14 cellular contexts compared by ENCODE assay signal in genomic region chr12:98821849-98822248, GRCh38.
DNase-seq lines count a peak whose midpoint lies in the region; ATAC-seq and TF ChIP-seq lines count a peak whose summit lies in the region.
"Had no signal": no experiment of that assay in that cellular context is flagged by ENCODE, and none has a peak within 500 bp of the region (broad histone marks: within the 10 kb centered on the region; RNA-seq: fewer than 3 reads in every experiment).

No MANE protein-coding gene starts in this region.

- H3K4me1 ChIP-seq in uterus: no peaks in the 10 kb centered on the region

- no peaks in the 10 kb centered on the region for H3K36me3 ChIP-seq in uterus
- H3K36me3 ChIP-seq: SJSA1 had no signal

- no peak for DNase-seq in left cardiac atrium
- no peak for DNase-seq in Right ventricle myocardium superior
- peak; percentile 84 for DNase-seq in cerebellar cortex (ENCODE audit: low spot score)
- DNase-seq in mesothelial cell of epicardium (ENCODE audit: low spot score in 2 of 2, unreplicated experiment in 2 of 2): no peak
- peak; percentile 44 to 60 for DNase-seq in uterus
- DNase-seq in NK-92 (lab: John Stamatoyannopoulos, UW; ENCODE audit: unreplicated experiment): no peak
- no peak for DNase-seq in putamen (ENCODE audit: low spot score)
- DNase-seq: DMS 273 treated with DMSO at 0.1 percent for 48 hours, IMR-90, Kasumi-1, NCI-H345, NCI-H748 treated with DMSO at 0.1 percent for 48 hours had no signal

- peak overlapping the region; percentile 18 for H3K27ac Mint-ChIP-seq in mesothelial cell of epicardium
- H3K27ac Mint-ChIP-seq in activated T-helper 17 cell treated with anti-CD3 and anti-CD28 coated beads, Interleukin-2, amount 50 U/mL, for 72 hours: no peak overlapping the region

- no peaks in the 10 kb centered on the region for H3K36me3 Mint-ChIP-seq in mesothelial cell of epicardium
- no peaks in the 10 kb centered on the region for H3K36me3 Mint-ChIP-seq in activated T-helper 17 cell treated with anti-CD3 and anti-CD28 coated beads, Interleukin-2, amount 50 U/mL, for 72 hours (ENCODE audit: low read depth)

- ATAC-seq in left cardiac atrium: peak; percentile 53 to 71
- ATAC-seq in Right ventricle myocardium superior (ENCODE audit: poor library complexity): no peak
- ATAC-seq in activated T-helper 17 cell treated with anti-CD3 and anti-CD28 coated beads, Interleukin-2, amount 50 U/mL, for 72 hours (replicated peaks): no peak

- intact Hi-C loops in left cardiac atrium (cut with DNase I): no loop called here
- intact Hi-C loops in Right ventricle myocardium superior (cut with DNase I): no loop called here
- intact Hi-C loops in uterus (cut with DNase I; ENCODE audit: low total_unique reads): no loop called here

- H3K27me3 Mint-ChIP-seq in mesothelial cell of epicardium (ENCODE audit: low read depth): no peaks in the 10 kb centered on the region
- peaks cover 16% of the 10 kb centered on the region for H3K27me3 Mint-ChIP-seq in activated T-helper 17 cell treated with anti-CD3 and anti-CD28 coated beads, Interleukin-2, amount 50 U/mL, for 72 hours

- peaks cover 27% of the 10 kb centered on the region for H3K4me1 Mint-ChIP-seq in mesothelial cell of epicardium
- H3K4me1 Mint-ChIP-seq in activated T-helper 17 cell treated with anti-CD3 and anti-CD28 coated beads, Interleukin-2, amount 50 U/mL, for 72 hours: no peaks in the 10 kb centered on the region

- TF ChIP-seq POLR2A in uterus (IDR thresholded peaks at IDR 0.05): no peak

- no peak overlapping the region for H3K27ac ChIP-seq in uterus
- H3K27ac ChIP-seq: SJSA1 had no signal

- no peak overlapping the region for H3K4me3 ChIP-seq in uterus
- H3K4me3 ChIP-seq: SJSA1 had no signal

- no peaks in the 10 kb centered on the region for H3K9me3 ChIP-seq in uterus
- H3K9me3 ChIP-seq: SJSA1 had no signal

- H3K9me3 Mint-ChIP-seq in mesothelial cell of epicardium: no peaks in the 10 kb centered on the region
- no peaks in the 10 kb centered on the region for H3K9me3 Mint-ChIP-seq in activated T-helper 17 cell treated with anti-CD3 and anti-CD28 coated beads, Interleukin-2, amount 50 U/mL, for 72 hours

- TF ChIP-seq CTCF in mesothelial cell of epicardium (IDR thresholded peaks at IDR 0.05; ENCODE audit: unreplicated experiment) (no peak), uterus (IDR thresholded peaks at IDR 0.05) (no peak)

- no peak overlapping the region for H3K4me3 Mint-ChIP-seq in mesothelial cell of epicardium
- H3K4me3 Mint-ChIP-seq in activated T-helper 17 cell treated with anti-CD3 and anti-CD28 coated beads, Interleukin-2, amount 50 U/mL, for 72 hours: no peak overlapping the region

- H3K27me3 ChIP-seq in uterus: no peaks in the 10 kb centered on the region

Comparison
In these comparisons a context has a peak if more than half of its experiments do, and no peak if none do; other contexts are left out.
1. ATAC-seq: peak in left cardiac atrium (2 of 2); none in Right ventricle myocardium superior (single experiment) and activated T-helper 17 cell treated with anti-CD3 and anti-CD28 coated beads, Interleukin-2, amount 50 U/mL, for 72 hours (single experiment).
2. DNase-seq: peak in cerebellar cortex (single experiment) and uterus (2 of 2); none in left cardiac atrium (single experiment), Right ventricle myocardium superior (single experiment), mesothelial cell of epicardium (0 of 2), NK-92 (single experiment) and putamen (single experiment).